Comparison of ENCODE assay signal across 17 cellular contexts in genomic region chr5:96528816-96529474, GRCh38.
DNase-seq lines count a peak whose midpoint lies in the region; ATAC-seq, FAIRE-seq and TF ChIP-seq lines count a peak whose summit lies in the region.
"Had no signal": no experiment of that assay in that cellular context is flagged by ENCODE, and none has a peak within 500 bp of the region (broad histone marks: within the 10 kb centered on the region; RNA-seq: fewer than 3 reads in every experiment).

No MANE protein-coding gene starts in this region.

- no peaks in the 10 kb centered on the region for H3K9me2 ChIP-seq in PC-3 (replicated peaks; ENCODE audit: low read length)

- no peak overlapping the region for H3K4me3 Mint-ChIP-seq in neural progenitor cell
- H3K4me3 Mint-ChIP-seq: HFFc6 had no signal

- H4K20me1 ChIP-seq in PC-3 (ENCODE audit: low read length) (no peaks in the 10 kb centered on the region), endothelial cell of umbilical vein (replicated peaks; ENCODE audit: control insufficient read depth, extremely low read depth, insufficient read depth, low read length) (no peaks in the 10 kb centered on the region), neural progenitor cell (ENCODE audit: low read depth) (no peaks in the 10 kb centered on the region)

- H3K27ac ChIP-seq in A549 (peak overlapping the region; percentile 55 to 71; a peak in 5 of 6 replicates), PC-3 (ENCODE audit: low read length) (no peak overlapping the region), endothelial cell of umbilical vein (ENCODE audit: insufficient read depth, low read depth, low read length) (no peak overlapping the region), neural progenitor cell (no peak overlapping the region)
- H3K27ac ChIP-seq: HL-60, Peyer's patch had no signal

- TF ChIP-seq POLR2A in A549 (IDR thresholded peaks at IDR 0.05; ENCODE audit: low read length): no peak
- no peak for TF ChIP-seq POLR2A in endothelial cell of umbilical vein (IDR thresholded peaks at IDR 0.05; ENCODE audit: low read depth, low read length)

- CTCF ChIA-PET in A549 (lab: Yijun Ruan, JAX) (interaction anchor here (0.6 to 0.9 kb wide), 2 partner anchors 11 to 628 kb away, joined by 3 to 5 read pairs; no protein-coding TSS in a partner anchor), PC-3 (lab: Charles Lee) (no interaction called here), endothelial cell of umbilical vein (lab: Charles Lee) (interaction anchor here (0.7 to 1.7 kb wide), 9 partner anchors 11 to 184 kb away, joined by 3 to 7 read pairs (median 3); no protein-coding TSS in a partner anchor)

- dilution Hi-C loops in endothelial cell of umbilical vein (cut with MboI; ENCODE audit: extremely low pct_ligation_motif_present, low sequenced_read_pairs): no loop called here

- H3K4me1 Mint-ChIP-seq in neural progenitor cell: peaks cover 7% of the 10 kb centered on the region

- H3K4me1 ChIP-seq in A549 (peaks cover 17% of the 10 kb centered on the region), PC-3 (ENCODE audit: insufficient read depth, low read length) (no peaks in the 10 kb centered on the region), endothelial cell of umbilical vein (ENCODE audit: control insufficient read depth, extremely low read depth, insufficient read depth, low read length) (peaks cover 19% of the 10 kb centered on the region), neural progenitor cell (no peaks in the 10 kb centered on the region)
- H3K4me1 ChIP-seq: Peyer's patch had no signal

- no peaks in the 10 kb centered on the region for H3K9me3 Mint-ChIP-seq in neural progenitor cell
- H3K9me3 Mint-ChIP-seq: HFFc6 had no signal

- POLR2A ChIA-PET in A549 (lab: Yijun Ruan, JAX) (no interaction called here), PC-3 (lab: Charles Lee; ENCODE audit: unreplicated experiment) (interaction anchor here (0.6 kb wide), 1 partner anchor 38 kb away, joined by 3 read pairs; no protein-coding TSS in a partner anchor), endothelial cell of umbilical vein (lab: Charles Lee) (no interaction called here)

- H3K4me3 ChIP-seq in A549: no peak overlapping the region
- no peak overlapping the region for H3K4me3 ChIP-seq in PC-3 (ENCODE audit: low read length)
- H3K4me3 ChIP-seq in endothelial cell of umbilical vein (replicated peaks in 1 of 3; ENCODE audit: insufficient read depth in 1 of 3, low read depth in 1 of 3, low read length in 3 of 3): no peak overlapping the region
- H3K4me3 ChIP-seq in neural progenitor cell: no peak overlapping the region
- H3K4me3 ChIP-seq: MG63, Peyer's patch had no signal

- H3F3A ChIP-seq in PC-3 (ENCODE audit: low read length, unreplicated experiment) (no peaks in the 10 kb centered on the region), neural progenitor cell (ENCODE audit: low read depth) (no peaks in the 10 kb centered on the region)

- no peak overlapping the region for H3K27ac Mint-ChIP-seq in neural progenitor cell
- H3K27ac Mint-ChIP-seq: HFFc6 had no signal

- no peak overlapping the region for H2AFZ ChIP-seq in PC-3 (ENCODE audit: low read length)
- no peak overlapping the region for H2AFZ ChIP-seq in endothelial cell of umbilical vein (ENCODE audit: low read depth, low read length)
- H2AFZ ChIP-seq in neural progenitor cell (replicated peaks): no peak overlapping the region

- TF ChIP-seq CTCF in A549 (IDR thresholded peaks at IDR 0.05) (no peak), PC-3 (conservative IDR thresholded peaks at IDR 0.05; ENCODE audit: low read depth, low read length) (no peak), endothelial cell of umbilical vein (IDR thresholded peaks at IDR 0.05; ENCODE audit: extremely low read depth in 1 of 2, insufficient read depth in 1 of 2, low read depth in 1 of 2, low read length in 2 of 2) (no peak), neural progenitor cell (IDR thresholded peaks at IDR 0.05) (no peak)

- no peak for TF ChIP-seq RAD21 in A549 (conservative IDR thresholded peaks at IDR 0.05 in 1 of 2, IDR thresholded peaks at IDR 0.05 in 1 of 2)

- H3K36me3 ChIP-seq in PC-3 (ENCODE audit: low read depth, low read length) (no peaks in the 10 kb centered on the region), endothelial cell of umbilical vein (ENCODE audit: control insufficient read depth in 2 of 2, extremely low read depth in 1 of 2, insufficient read depth in 2 of 2, low read length in 2 of 2) (no peaks in the 10 kb centered on the region), neural progenitor cell (no peaks in the 10 kb centered on the region)
- H3K36me3 ChIP-seq: MG63, Peyer's patch had no signal

- H3K27me3 Mint-ChIP-seq in neural progenitor cell (ENCODE audit: insufficient read depth, low read depth): peaks cover 2% of the 10 kb centered on the region

- H3K36me3 Mint-ChIP-seq in neural progenitor cell: no peaks in the 10 kb centered on the region

- peak overlapping the region; percentile 14 for H3K4me2 ChIP-seq in A549
- no peak overlapping the region for H3K4me2 ChIP-seq in PC-3 (ENCODE audit: low read length)
- peak overlapping the region; percentile 50 for H3K4me2 ChIP-seq in endothelial cell of umbilical vein (ENCODE audit: insufficient read depth, low read length)
- H3K4me2 ChIP-seq in neural progenitor cell: no peak overlapping the region

- FAIRE-seq in A549 (lab: Jason Lieb, UNC) (peak; percentile 63), HTR-8/SVneo (lab: Jason Lieb, UNC) (peak; percentile 73), endothelial cell of umbilical vein (lab: Jason Lieb, UNC) (peak; percentile 69)

- H3K27me3 ChIP-seq in PC-3 (ENCODE audit: low read length) (no peaks in the 10 kb centered on the region), endothelial cell of umbilical vein (ENCODE audit: control insufficient read depth in 2 of 2, insufficient read depth in 2 of 2, low read length in 2 of 2) (no peaks in the 10 kb centered on the region), neural progenitor cell (no peaks in the 10 kb centered on the region)
- H3K27me3 ChIP-seq: MG63, Peyer's patch had no signal

- H3K9me1 ChIP-seq in endothelial cell of umbilical vein (replicated peaks; ENCODE audit: control insufficient read depth, extremely low read depth, insufficient read depth, low read length): no peaks in the 10 kb centered on the region

- no peaks in the 10 kb centered on the region for H3K79me2 ChIP-seq in PC-3 (ENCODE audit: low read length)
- H3K79me2 ChIP-seq in endothelial cell of umbilical vein (ENCODE audit: control insufficient read depth, insufficient read depth, low read length): no peaks in the 10 kb centered on the region
- H3K79me2 ChIP-seq in neural progenitor cell (ENCODE audit: low read depth): no peaks in the 10 kb centered on the region

- 29% methylated on average over 4 of the region's 4 CpGs for WGBS in A549 (ENCODE audit: missing lambda C conversion rate)

- no peak for DNase-seq in A549 (ENCODE audit: low read depth in 1 of 2, low spot score in 1 of 2)
- DNase-seq in HTR-8/SVneo (ENCODE audit: insufficient read length, low spot score): no peak
- no peak for DNase-seq in PC-3
- DNase-seq in endothelial cell of umbilical vein (ENCODE audit: low read depth, low spot score): peak; percentile 47
- DNase-seq in DMS 273 treated with DMSO at 0.1 percent for 48 hours (lab: John Stamatoyannopoulos, UW): no peak
- no peak for DNase-seq in NCI-H1436 (lab: John Stamatoyannopoulos, UW)
- no peak for DNase-seq in neural progenitor cell (ENCODE audit: low spot score)
- no peak for DNase-seq in NCI-H1048 (lab: John Stamatoyannopoulos, UW)
- DNase-seq: HFFc6, KG1, MG63, NCI-H2081 treated with DMSO at 0.1 percent for 48 hours, NCI-H748 treated with DMSO at 0.1 percent for 48 hours, Peyer's patch, SHP77 treated with DMSO at 0.1 percent for 48 hours, SW 1271 had no signal

- peak; percentile 34 to 65; a peak in 1 of 5 replicates for TF ChIP-seq EP300 in A549 (IDR thresholded peaks at IDR 0.05)

- H3K9me3 ChIP-seq in A549 (no peaks in the 10 kb centered on the region), PC-3 (ENCODE audit: low read length) (no peaks in the 10 kb centered on the region), endothelial cell of umbilical vein (replicated peaks; ENCODE audit: control insufficient read depth, insufficient read depth, low read length) (no peaks in the 10 kb centered on the region), neural progenitor cell (ENCODE audit: low read depth) (no peaks in the 10 kb centered on the region)
- H3K9me3 ChIP-seq: MG63, Peyer's patch had no signal

- no TSS peak for BruUV-seq in PC-3 (replicated peaks; lab: Mats Ljungman, UMichigan)
- no TSS peak for BruUV-seq in endothelial cell of umbilical vein (replicated peaks; lab: Mats Ljungman, UMichigan)

- peak in 1 of 2 experiments; percentile 30; a peak in 1 of 6 replicates for ATAC-seq in A549
- peak; percentile 45 for ATAC-seq in PC-3

- intact Hi-C loops in PC-3 (cut with micrococcal nuclease) (loop anchor here (5.0 kb wide), 1 partner anchor 53 kb away; no protein-coding TSS in a partner anchor), endothelial cell of umbilical vein (cut with micrococcal nuclease) (loop anchor here (1.0 to 2.0 kb wide), 2 partner anchors 8 to 38 kb away; no protein-coding TSS in a partner anchor)

- no peak overlapping the region for H3K9ac ChIP-seq in PC-3 (ENCODE audit: low read length)
- no peak overlapping the region for H3K9ac ChIP-seq in endothelial cell of umbilical vein (replicated peaks; ENCODE audit: extremely low read depth, insufficient read depth, low read length)
- no peak overlapping the region for H3K9ac ChIP-seq in neural progenitor cell

TF ChIP-seq in A549, 52 proteins besides CTCF, POLR2A, EP300 and RAD21:
- TF ChIP-seq JUNB (IDR thresholded peaks at IDR 0.05) (peak; percentile 31; the same call in 1 of the 2 replicates), NFE2L2 (conservative IDR thresholded peaks at IDR 0.05; ENCODE audit: low read length) (no peak), FOSL2 (IDR thresholded peaks at IDR 0.05) (0 out of 2 replicates have a peak, but pooled peaks have one; percentile 6), FOSL2 (CRISPR knock-in tag; IDR thresholded peaks at IDR 0.05) (peak; percentile 15; the same call in 1 of the 2 replicates)
TF ChIP-seq in A549: peak in this region for 2.

TF ChIP-seq in endothelial cell of umbilical vein, 7 proteins besides CTCF, POLR2A, EP300 and RAD21:
- TF ChIP-seq FOS (IDR thresholded peaks at IDR 0.05; ENCODE audit: borderline replicate concordance, insufficient read depth, low read length): peak; percentile 42
- no peak for TF ChIP-seq MAX (IDR thresholded peaks at IDR 0.05; ENCODE audit: insufficient read depth, insufficient read length)

Comparison
In these comparisons a context has a peak if more than half of its experiments do, and no peak if none do; other contexts are left out.
1. H3K27ac ChIP-seq: peak in A549 (2 of 2); none in PC-3 (single experiment), endothelial cell of umbilical vein (single experiment) and neural progenitor cell (single experiment).
2. H3K4me2 ChIP-seq: peak in A549 (single experiment) and endothelial cell of umbilical vein (single experiment); none in PC-3 (single experiment) and neural progenitor cell (single experiment).